ENCODE assay signal across 1 cellular context in the genomic region with DNA sequence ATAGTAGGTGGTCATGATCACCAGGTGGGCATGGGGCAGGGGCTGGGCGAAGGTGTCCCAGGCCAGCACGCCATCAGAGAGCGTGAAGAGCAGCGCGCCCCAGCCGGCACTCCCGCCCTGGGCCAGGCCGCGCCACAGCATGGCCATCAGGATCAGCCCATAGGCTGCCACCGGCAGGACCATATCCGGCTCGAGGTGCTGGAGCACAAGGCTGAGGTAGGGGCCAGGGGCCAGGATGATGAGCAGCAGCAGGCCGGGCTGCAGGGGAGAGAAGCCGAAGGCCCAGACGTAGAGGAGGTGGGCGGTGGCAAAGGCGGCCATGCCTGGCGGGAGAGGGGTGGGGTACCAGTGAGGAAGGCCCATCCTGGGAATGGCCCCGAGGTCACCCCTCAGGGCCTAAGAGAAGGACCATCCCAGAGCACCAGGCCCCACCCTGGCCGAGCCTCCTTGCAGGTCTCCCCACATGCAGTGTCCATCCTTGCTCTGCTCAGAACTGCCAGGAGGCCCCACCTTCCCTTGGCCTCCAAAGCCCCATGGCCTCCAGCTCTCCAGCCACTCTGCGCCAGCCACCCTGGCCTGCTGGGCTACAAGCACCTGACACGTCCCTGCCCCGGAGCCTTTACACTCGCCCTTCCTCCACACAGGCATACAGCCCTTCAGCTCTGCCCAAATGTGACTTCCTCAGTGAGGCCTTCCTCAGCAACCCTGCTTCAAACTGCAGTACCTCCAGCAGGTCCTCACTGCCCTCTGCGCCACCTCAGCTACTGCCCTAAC.
TF ChIP-seq lines count a peak whose summit lies in the region.

No MANE protein-coding gene starts in this region.

TF ChIP-seq in liver, 16 proteins besides CTCF, POLR2A, EP300 and RAD21 (continued from another document):
- TF ChIP-seq, protein P1, sequence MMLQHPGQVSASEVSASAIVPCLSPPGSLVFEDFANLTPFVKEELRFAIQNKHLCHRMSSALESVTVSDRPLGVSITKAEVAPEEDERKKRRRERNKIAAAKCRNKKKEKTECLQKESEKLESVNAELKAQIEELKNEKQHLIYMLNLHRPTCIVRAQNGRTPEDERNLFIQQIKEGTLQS (IDR thresholded peaks at IDR 0.05): no peak
- TF ChIP-seq EGR1 (IDR thresholded peaks at IDR 0.05; ENCODE audit: low read depth in 2 of 2) (no peak), JUND (IDR thresholded peaks at IDR 0.05) (no peak), HNF4G (IDR thresholded peaks at IDR 0.05) (no peak), RXRA (IDR thresholded peaks at IDR 0.05) (no peak), TAF1 (conservative IDR thresholded peaks at IDR 0.05) (no peak), SP1 (IDR thresholded peaks at IDR 0.05) (no peak), FOXA2 (IDR thresholded peaks at IDR 0.05) (no peak)
- TF ChIP-seq, protein P2, sequence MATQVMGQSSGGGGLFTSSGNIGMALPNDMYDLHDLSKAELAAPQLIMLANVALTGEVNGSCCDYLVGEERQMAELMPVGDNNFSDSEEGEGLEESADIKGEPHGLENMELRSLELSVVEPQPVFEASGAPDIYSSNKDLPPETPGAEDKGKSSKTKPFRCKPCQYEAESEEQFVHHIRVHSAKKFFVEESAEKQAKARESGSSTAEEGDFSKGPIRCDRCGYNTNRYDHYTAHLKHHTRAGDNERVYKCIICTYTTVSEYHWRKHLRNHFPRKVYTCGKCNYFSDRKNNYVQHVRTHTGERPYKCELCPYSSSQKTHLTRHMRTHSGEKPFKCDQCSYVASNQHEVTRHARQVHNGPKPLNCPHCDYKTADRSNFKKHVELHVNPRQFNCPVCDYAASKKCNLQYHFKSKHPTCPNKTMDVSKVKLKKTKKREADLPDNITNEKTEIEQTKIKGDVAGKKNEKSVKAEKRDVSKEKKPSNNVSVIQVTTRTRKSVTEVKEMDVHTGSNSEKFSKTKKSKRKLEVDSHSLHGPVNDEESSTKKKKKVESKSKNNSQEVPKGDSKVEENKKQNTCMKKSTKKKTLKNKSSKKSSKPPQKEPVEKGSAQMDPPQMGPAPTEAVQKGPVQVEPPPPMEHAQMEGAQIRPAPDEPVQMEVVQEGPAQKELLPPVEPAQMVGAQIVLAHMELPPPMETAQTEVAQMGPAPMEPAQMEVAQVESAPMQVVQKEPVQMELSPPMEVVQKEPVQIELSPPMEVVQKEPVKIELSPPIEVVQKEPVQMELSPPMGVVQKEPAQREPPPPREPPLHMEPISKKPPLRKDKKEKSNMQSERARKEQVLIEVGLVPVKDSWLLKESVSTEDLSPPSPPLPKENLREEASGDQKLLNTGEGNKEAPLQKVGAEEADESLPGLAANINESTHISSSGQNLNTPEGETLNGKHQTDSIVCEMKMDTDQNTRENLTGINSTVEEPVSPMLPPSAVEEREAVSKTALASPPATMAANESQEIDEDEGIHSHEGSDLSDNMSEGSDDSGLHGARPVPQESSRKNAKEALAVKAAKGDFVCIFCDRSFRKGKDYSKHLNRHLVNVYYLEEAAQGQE (IDR thresholded peaks at IDR 0.05): no peak
- TF ChIP-seq, protein P3, sequence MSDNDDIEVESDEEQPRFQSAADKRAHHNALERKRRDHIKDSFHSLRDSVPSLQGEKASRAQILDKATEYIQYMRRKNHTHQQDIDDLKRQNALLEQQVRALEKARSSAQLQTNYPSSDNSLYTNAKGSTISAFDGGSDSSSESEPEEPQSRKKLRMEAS (IDR thresholded peaks at IDR 0.05): no peak
- TF ChIP-seq, protein P4, sequence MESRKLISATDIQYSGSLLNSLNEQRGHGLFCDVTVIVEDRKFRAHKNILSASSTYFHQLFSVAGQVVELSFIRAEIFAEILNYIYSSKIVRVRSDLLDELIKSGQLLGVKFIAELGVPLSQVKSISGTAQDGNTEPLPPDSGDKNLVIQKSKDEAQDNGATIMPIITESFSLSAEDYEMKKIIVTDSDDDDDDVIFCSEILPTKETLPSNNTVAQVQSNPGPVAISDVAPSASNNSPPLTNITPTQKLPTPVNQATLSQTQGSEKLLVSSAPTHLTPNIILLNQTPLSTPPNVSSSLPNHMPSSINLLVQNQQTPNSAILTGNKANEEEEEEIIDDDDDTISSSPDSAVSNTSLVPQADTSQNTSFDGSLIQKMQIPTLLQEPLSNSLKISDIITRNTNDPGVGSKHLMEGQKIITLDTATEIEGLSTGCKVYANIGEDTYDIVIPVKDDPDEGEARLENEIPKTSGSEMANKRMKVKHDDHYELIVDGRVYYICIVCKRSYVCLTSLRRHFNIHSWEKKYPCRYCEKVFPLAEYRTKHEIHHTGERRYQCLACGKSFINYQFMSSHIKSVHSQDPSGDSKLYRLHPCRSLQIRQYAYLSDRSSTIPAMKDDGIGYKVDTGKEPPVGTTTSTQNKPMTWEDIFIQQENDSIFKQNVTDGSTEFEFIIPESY (IDR thresholded peaks at IDR 0.05): no peak
